ENCODE assay signal across 9 cellular contexts in genomic region chrX:45806410-45807121, GRCh38.
DNase-seq lines count a peak whose midpoint lies in the region; ATAC-seq and TF ChIP-seq lines count a peak whose summit lies in the region.
"Had no signal": no experiment of that assay in that cellular context is flagged by ENCODE, and none has a peak within 500 bp of the region (broad histone marks: within the 10 kb centered on the region; RNA-seq: fewer than 3 reads in every experiment).

No MANE protein-coding gene starts in this region.

- peaks cover 23% of the 10 kb centered on the region for H3K4me1 ChIP-seq in fibroblast of lung (ENCODE audit: control insufficient read depth, extremely low read depth, insufficient read depth, low read length)
- H3K4me1 ChIP-seq in skeletal muscle satellite cell (ENCODE audit: control insufficient read depth, insufficient read depth, low read length) = peaks cover 71% of the 10 kb centered on the region
- H3K4me1 ChIP-seq in testis = no peaks in the 10 kb centered on the region

- peak overlapping the region; percentile 62 for H3K9ac ChIP-seq in fibroblast of lung (ENCODE audit: insufficient read depth, low read length)
- peak overlapping the region; percentile 88 for H3K9ac ChIP-seq in skeletal muscle satellite cell (ENCODE audit: low read depth, low read length)

- intact Hi-C loops in testis (cut with DNase I; ENCODE audit: low total_unique reads) = no loop called here

- DNase-seq in NCI-H82 (lab: John Stamatoyannopoulos, UW) (peak; percentile 2), NCI-H82 treated with DMSO at 0.1 percent for 48 hours (lab: John Stamatoyannopoulos, UW; ENCODE audit: unreplicated experiment) (no peak), fibroblast of lung (ENCODE audit: low read depth in 2 of 2) (peak; percentile 95 to 98), testis (no peak)

- 36% methylated on average over 10 of the region's 10 CpGs for WGBS in testis, 2 donors

- H3K9me3 ChIP-seq in fibroblast of lung (ENCODE audit: control insufficient read depth, insufficient read depth, low read depth, low read length) = no peaks in the 10 kb centered on the region
- H3K9me3 ChIP-seq in skeletal muscle satellite cell (replicated peaks; ENCODE audit: low read length) = no peaks in the 10 kb centered on the region
- no peaks in the 10 kb centered on the region for H3K9me3 ChIP-seq in testis

- H3K36me3 ChIP-seq in fibroblast of lung (ENCODE audit: control insufficient read depth, insufficient read depth, low read length) (no peaks in the 10 kb centered on the region), skeletal muscle satellite cell (ENCODE audit: insufficient read depth, low read length) (no peaks in the 10 kb centered on the region), testis (ENCODE audit: low read depth, missing control alignments) (no peaks in the 10 kb centered on the region)

- H3K79me2 ChIP-seq in fibroblast of lung (ENCODE audit: control insufficient read depth, insufficient read depth, low read length) = peaks cover 40% of the 10 kb centered on the region

- H3K27ac ChIP-seq in fibroblast of lung (ENCODE audit: insufficient read depth, low read length) (peak overlapping the region; percentile 79), testis (peak overlapping the region in 1 of 2 donors; percentile 7)
- H3K27ac ChIP-seq: 22Rv1 had no signal

- H3K4me2 ChIP-seq in fibroblast of lung (ENCODE audit: extremely low read depth, insufficient read depth, low read length) (peak overlapping the region; percentile 68), skeletal muscle satellite cell (ENCODE audit: low read length) (peak overlapping the region; percentile 75)

- TF ChIP-seq POLR2A in testis (IDR thresholded peaks at IDR 0.05) = no peak

- ATAC-seq in HG03064 (IDR thresholded peaks at IDR 0.05; ENCODE audit: low read depth, unreplicated experiment) (peak; percentile 66), HG03439 (IDR thresholded peaks at IDR 0.05; ENCODE audit: unreplicated experiment) (no peak)
- peak; percentile 58 to 63 for ATAC-seq in activated CD4-positive, CD25-positive, alpha-beta regulatory T cell treated with anti-CD3 and anti-CD28 coated beads, Interleukin-2, amount 50 U/mL, for 24 hours

- H2AFZ ChIP-seq in fibroblast of lung (ENCODE audit: low read length) = no peak overlapping the region

- TF ChIP-seq CTCF in fibroblast of lung (conservative IDR thresholded peaks at IDR 0.05 in 1 of 2, IDR thresholded peaks at IDR 0.05 in 1 of 2; ENCODE audit: low read depth in 1 of 2, low read length in 2 of 2) (no peak), testis (IDR thresholded peaks at IDR 0.05) (no peak)

- peak overlapping the region; percentile 15 to 64 (median 42) for H3K4me3 ChIP-seq in fibroblast of lung (replicated peaks in 1 of 4; ENCODE audit: control extremely low read depth in 1 of 4, insufficient read depth in 1 of 4, low read depth in 3 of 4, low read length in 4 of 4)
- peak overlapping the region; percentile 50 for H3K4me3 ChIP-seq in skeletal muscle satellite cell (ENCODE audit: low read length)
- no peak overlapping the region for H3K4me3 ChIP-seq in testis

- H3K27me3 ChIP-seq in fibroblast of lung (ENCODE audit: control insufficient read depth, insufficient read depth, low read length) = no peaks in the 10 kb centered on the region
- no peaks in the 10 kb centered on the region for H3K27me3 ChIP-seq in skeletal muscle satellite cell (ENCODE audit: control insufficient read depth, insufficient read depth, low read length)
- no peaks in the 10 kb centered on the region for H3K27me3 ChIP-seq in testis

- no peaks in the 10 kb centered on the region for H4K20me1 ChIP-seq in fibroblast of lung (ENCODE audit: control insufficient read depth, extremely low read depth, insufficient read depth, low read length)

Comparison
In these comparisons a context has a peak if more than half of its experiments do, and no peak if none do; other contexts are left out.
1. DNase-seq: peak in NCI-H82 (single experiment) and fibroblast of lung (2 of 2); none in NCI-H82 treated with DMSO at 0.1 percent for 48 hours (single experiment) and testis (single experiment).
2. H3K4me3 ChIP-seq: peak in fibroblast of lung (4 of 4) and skeletal muscle satellite cell (single experiment); none in testis (0 of 2).